In the genomic region with DNA sequence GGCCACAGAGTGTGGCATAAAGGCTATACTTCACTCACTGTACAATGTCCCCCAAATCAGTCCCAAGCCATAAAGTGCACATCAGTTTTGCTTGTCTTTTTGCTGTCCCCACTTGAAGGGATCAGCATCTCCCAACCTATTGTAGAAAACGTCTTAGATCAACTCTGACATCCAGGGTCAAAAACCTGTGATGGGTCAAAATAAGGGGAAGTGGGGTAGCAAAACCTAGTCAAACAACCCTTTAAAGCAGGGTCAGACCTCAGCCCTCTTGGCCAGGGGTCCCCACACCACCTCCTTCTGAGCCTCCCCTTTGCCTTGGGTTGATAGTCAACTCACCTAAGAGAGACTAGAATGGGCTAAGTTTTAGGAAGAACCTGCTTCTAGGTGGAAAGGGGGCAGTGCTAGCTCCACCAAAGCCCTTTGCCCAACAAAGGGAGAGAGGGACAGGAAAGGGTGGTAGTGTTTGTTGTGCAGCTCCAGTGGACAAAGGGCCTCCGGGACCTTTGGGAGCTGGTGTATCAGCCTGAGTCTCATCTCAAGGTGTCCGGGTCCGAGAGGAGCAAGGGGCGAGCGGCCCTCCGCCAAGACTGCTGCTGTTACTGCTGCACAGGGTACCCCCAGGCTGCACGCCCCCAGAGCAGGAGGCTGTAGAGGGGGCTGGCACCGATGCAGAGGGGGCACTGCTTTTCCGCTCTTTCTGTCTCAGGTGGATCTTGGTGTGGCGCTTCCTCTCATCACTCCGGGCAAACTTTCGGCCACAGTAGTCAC, we compare ENCODE assay signal across 19 cellular contexts. TPM values are rescaled to one million over a fixed set of nuclear protein-coding genes. Genes with fewer than 3 reads are reported as not detected.
DNase-seq lines count a peak whose midpoint lies in the region; ATAC-seq lines count a peak whose summit lies in the region.
"Had no signal": no experiment of that assay in that cellular context is flagged by ENCODE, and none has a peak within 500 bp of the region (broad histone marks: within the 10 kb centered on the region; RNA-seq: fewer than 3 reads in every experiment).

No MANE protein-coding gene starts in this region.

- no peaks in the 10 kb centered on the region for H3K9me3 ChIP-seq in CD4-positive, CD25-positive, alpha-beta regulatory T cell (ENCODE audit: control insufficient read depth in 2 of 2, low read length in 2 of 2)
- H3K9me3 ChIP-seq in neuronal stem cell (replicated peaks in 1 of 2; ENCODE audit: control insufficient read depth in 2 of 2, insufficient read depth in 1 of 2, low read depth in 1 of 2, low read length in 2 of 2), result no peaks in the 10 kb centered on the region
- H3K9me3 ChIP-seq: HAP-1, SK-N-SH had no signal

- peaks cover 59% of the 10 kb centered on the region for H3K4me1 Mint-ChIP-seq in activated CD8-positive, alpha-beta memory T cell treated with anti-CD3 and anti-CD28 coated beads, Interleukin-2, amount 10 ng/mL, durations not matched to agents 7 days and 5 days
- H3K4me1 Mint-ChIP-seq in CD4-positive, CD25-positive, alpha-beta regulatory T cell, result peaks cover 37 to 73% (median 60%) of the 10 kb centered on the region in 4 donors
- H3K4me1 Mint-ChIP-seq in activated T-helper 1 cell treated with anti-CD3 and anti-CD28 coated beads, Interleukin-12 subunit alpha, Interleukin-12 subunit beta, Interleukin-2, Interleukin-4 antibody, amounts not matched to agents 30 ng/mL and 10 ng/mL and 1 ng/mL, durations not matched to agents 14 hours and 24 hours and 36 hours (ENCODE audit: low read depth), result peaks cover 80% of the 10 kb centered on the region

- no peak overlapping the region for H3K4ac ChIP-seq in neuronal stem cell (ENCODE audit: low read length)

- no peak overlapping the region for H2BK15ac ChIP-seq in neuronal stem cell (ENCODE audit: low read length)

- no peaks in the 10 kb centered on the region for H3K9me3 Mint-ChIP-seq in activated CD8-positive, alpha-beta memory T cell treated with anti-CD3 and anti-CD28 coated beads, Interleukin-2, amount 10 ng/mL, durations not matched to agents 7 days and 5 days (ENCODE audit: low read depth)
- peaks cover 0 to 1% (median 0%) of the 10 kb centered on the region in 7 donors for H3K9me3 Mint-ChIP-seq in CD4-positive, CD25-positive, alpha-beta regulatory T cell
- H3K9me3 Mint-ChIP-seq in activated T-helper 1 cell treated with anti-CD3 and anti-CD28 coated beads, Interleukin-12 subunit alpha, Interleukin-12 subunit beta, Interleukin-2, Interleukin-4 antibody, amounts not matched to agents 30 ng/mL and 10 ng/mL and 1 ng/mL, durations not matched to agents 14 hours and 24 hours and 36 hours, result no peaks in the 10 kb centered on the region
- H3K9me3 Mint-ChIP-seq: nephron progenitor cell had no signal

- intact Hi-C loops in activated T-helper 1 cell treated with anti-CD3 and anti-CD28 coated beads, Interleukin-12 subunit alpha, Interleukin-12 subunit beta, Interleukin-2, Interleukin-4 antibody, amounts not matched to agents 30 ng/mL and 10 ng/mL and 1 ng/mL, durations not matched to agents 14 hours and 24 hours and 36 hours (cut with micrococcal nuclease), result loop anchor here (5.0 to 10.0 kb wide), 3 partner anchors 378 to 908 kb away; a partner anchor contains a TSS

- no peak for ATAC-seq in activated CD8-positive, alpha-beta memory T cell treated with anti-CD3 and anti-CD28 coated beads, Interleukin-2, amount 10 ng/mL, durations not matched to agents 7 days and 5 days
- no peak for ATAC-seq in CD4-positive, CD25-positive, alpha-beta regulatory T cell (ENCODE audit: low read depth in 2 of 2)
- ATAC-seq in HG03159 (IDR thresholded peaks at IDR 0.05; ENCODE audit: unreplicated experiment) (no peak), HG02588 (IDR thresholded peaks at IDR 0.05; ENCODE audit: unreplicated experiment) (no peak)

- no CpG with 5 or more reads among the region's 13 CpGs for WGBS in neuronal stem cell (ENCODE audit: extremely low coverage in 2 of 2, insufficient read length in 2 of 2, insufficient replicate concordance in 1 of 2), 2 donors

- peaks cover 5% of the 10 kb centered on the region for H3K36me3 ChIP-seq in CD4-positive, CD25-positive, alpha-beta regulatory T cell (ENCODE audit: control insufficient read depth, insufficient read depth, low read length)
- H3K36me3 ChIP-seq in neuronal stem cell (replicated peaks in 1 of 2; ENCODE audit: control insufficient read depth in 2 of 2, insufficient read depth in 2 of 2, low read length in 2 of 2), result peaks cover 0 to 63% of the 10 kb centered on the region in 2 donors
- H3K36me3 ChIP-seq: HAP-1 had no signal

- H3K4me3 Mint-ChIP-seq in activated CD8-positive, alpha-beta memory T cell treated with anti-CD3 and anti-CD28 coated beads, Interleukin-2, amount 10 ng/mL, durations not matched to agents 7 days and 5 days, result peak overlapping the region; percentile 27
- peak overlapping the region; percentile 17 to 67 (median 54) for H3K4me3 Mint-ChIP-seq in CD4-positive, CD25-positive, alpha-beta regulatory T cell
- H3K4me3 Mint-ChIP-seq in activated T-helper 1 cell treated with anti-CD3 and anti-CD28 coated beads, Interleukin-12 subunit alpha, Interleukin-12 subunit beta, Interleukin-2, Interleukin-4 antibody, amounts not matched to agents 30 ng/mL and 10 ng/mL and 1 ng/mL, durations not matched to agents 14 hours and 24 hours and 36 hours, result peak overlapping the region; percentile 98

- no peak overlapping the region for H3K4me2 ChIP-seq in neuronal stem cell (ENCODE audit: insufficient read depth, low read length, poor library complexity, severe bottlenecking)
- H3K4me2 ChIP-seq: hepatocyte, SK-N-SH had no signal

- H3K9ac ChIP-seq in neuronal stem cell (ENCODE audit: low read depth, low read length, poor library complexity), result no peak overlapping the region
- H3K9ac ChIP-seq: KMS-11, SK-N-SH had no signal

- CTCF ChIA-PET in activated CD8-positive, alpha-beta memory T cell treated with anti-CD3 and anti-CD28 coated beads, Interleukin-2, amount 10 ng/mL, durations not matched to agents 7 days and 5 days (lab: Charles Lee), result interaction anchor here (10.1 kb wide), 1 partner anchor 203 kb away, joined by 104 read pairs; no protein-coding TSS in a partner anchor

- peaks cover 40% of the 10 kb centered on the region for H3K4me1 ChIP-seq in CD4-positive, CD25-positive, alpha-beta regulatory T cell (ENCODE audit: control insufficient read depth, insufficient read depth, low read length, poor library complexity, severe bottlenecking)
- H3K4me1 ChIP-seq in neuronal stem cell (ENCODE audit: control insufficient read depth in 2 of 2, insufficient read depth in 1 of 2, low read depth in 1 of 2, low read length in 2 of 2), result peaks cover 7 to 18% of the 10 kb centered on the region in 2 donors

- H3K79me1 ChIP-seq in neuronal stem cell (ENCODE audit: low read depth, low read length), result no peaks in the 10 kb centered on the region

- peak overlapping the region; percentile 17 for H3K27ac Mint-ChIP-seq in activated CD8-positive, alpha-beta memory T cell treated with anti-CD3 and anti-CD28 coated beads, Interleukin-2, amount 10 ng/mL, durations not matched to agents 7 days and 5 days
- peak overlapping the region in 2 of 3 donors; percentile 33 to 76 for H3K27ac Mint-ChIP-seq in CD4-positive, CD25-positive, alpha-beta regulatory T cell
- H3K27ac Mint-ChIP-seq in activated T-helper 1 cell treated with anti-CD3 and anti-CD28 coated beads, Interleukin-12 subunit alpha, Interleukin-12 subunit beta, Interleukin-2, Interleukin-4 antibody, amounts not matched to agents 30 ng/mL and 10 ng/mL and 1 ng/mL, durations not matched to agents 14 hours and 24 hours and 36 hours, result peak overlapping the region; percentile 94
- H3K27ac Mint-ChIP-seq: nephron progenitor cell, progenitor cell of endocrine pancreas had no signal

- H4K91ac ChIP-seq in neuronal stem cell (ENCODE audit: low read depth, low read length, poor library complexity), result no peak overlapping the region

- peaks cover 4% of the 10 kb centered on the region for H3K27me3 ChIP-seq in CD4-positive, CD25-positive, alpha-beta regulatory T cell (ENCODE audit: control insufficient read depth, insufficient read depth, low read length)
- H3K27me3 ChIP-seq in neuronal stem cell (ENCODE audit: control insufficient read depth in 3 of 3, insufficient read depth in 3 of 3, low read depth in 1 of 3, low read length in 3 of 3), result peaks cover 0 to 45% (median 23%) of the 10 kb centered on the region in 3 experiments

- H2BK5ac ChIP-seq in neuronal stem cell (ENCODE audit: low read length), result no peak overlapping the region

- no peak overlapping the region for H2BK120ac ChIP-seq in neuronal stem cell (ENCODE audit: low read depth, low read length)

- no peak for DNase-seq in activated CD8-positive, alpha-beta memory T cell treated with anti-CD3 and anti-CD28 coated beads, Interleukin-2, amount 10 ng/mL, durations not matched to agents 7 days and 5 days
- no peak for DNase-seq in activated CD8-positive, alpha-beta memory T cell treated with anti-CD3 and anti-CD28 coated beads for 24 hours
- DNase-seq in CD4-positive, CD25-positive, alpha-beta regulatory T cell, result no peak
- DNase-seq in activated T-helper 1 cell treated with anti-CD3 and anti-CD28 coated beads, Interleukin-12 subunit alpha, Interleukin-12 subunit beta, Interleukin-2, Interleukin-4 antibody, amounts not matched to agents 30 ng/mL and 10 ng/mL and 1 ng/mL, durations not matched to agents 14 hours and 24 hours and 36 hours (ENCODE audit: low spot score), result no peak
- no peak for DNase-seq in neuronal stem cell (ENCODE audit: low spot score)
- DNase-seq in NCI-H345 (lab: John Stamatoyannopoulos, UW), result no peak
- DNase-seq: cortex of kidney, NCI-H2029, NCI-H446 treated with DMSO at 0.1 percent for 48 hours, nephron progenitor cell, SK-N-SH had no signal

- no peak overlapping the region for H2AFZ ChIP-seq in neuronal stem cell (ENCODE audit: low read length)
- H2AFZ ChIP-seq: hepatocyte had no signal

- no peak overlapping the region for H4K8ac ChIP-seq in neuronal stem cell (ENCODE audit: low read depth, low read length)

- no peak overlapping the region for H3K27ac ChIP-seq in CD4-positive, CD25-positive, alpha-beta regulatory T cell (ENCODE audit: insufficient read depth, low read length, poor library complexity, severe bottlenecking)
- H3K27ac ChIP-seq in neuronal stem cell (replicated peaks; ENCODE audit: low read length), result no peak overlapping the region
- H3K27ac ChIP-seq: hepatocyte, KMS-11, skin epidermis had no signal

- peak overlapping the region; percentile 38 for H3K23ac ChIP-seq in neuronal stem cell (ENCODE audit: low read depth, low read length, poor library complexity)

- H3K27me3 Mint-ChIP-seq in activated CD8-positive, alpha-beta memory T cell treated with anti-CD3 and anti-CD28 coated beads, Interleukin-2, amount 10 ng/mL, durations not matched to agents 7 days and 5 days, result peaks cover 51% of the 10 kb centered on the region
- H3K27me3 Mint-ChIP-seq in CD4-positive, CD25-positive, alpha-beta regulatory T cell, result peaks cover 37% of the 10 kb centered on the region
- H3K27me3 Mint-ChIP-seq in activated T-helper 1 cell treated with anti-CD3 and anti-CD28 coated beads, Interleukin-12 subunit alpha, Interleukin-12 subunit beta, Interleukin-2, Interleukin-4 antibody, amounts not matched to agents 30 ng/mL and 10 ng/mL and 1 ng/mL, durations not matched to agents 14 hours and 24 hours and 36 hours (ENCODE audit: insufficient read depth), result peaks cover 11% of the 10 kb centered on the region

- H3K14ac ChIP-seq in neuronal stem cell (ENCODE audit: low read length), result peak overlapping the region; percentile 50

- H3K18ac ChIP-seq in neuronal stem cell (ENCODE audit: low read length), result no peak overlapping the region

- H3K36me3 Mint-ChIP-seq in activated CD8-positive, alpha-beta memory T cell treated with anti-CD3 and anti-CD28 coated beads, Interleukin-2, amount 10 ng/mL, durations not matched to agents 7 days and 5 days, result peaks cover 38% of the 10 kb centered on the region
- no peaks in the 10 kb centered on the region for H3K36me3 Mint-ChIP-seq in CD4-positive, CD25-positive, alpha-beta regulatory T cell
- peaks cover 69% of the 10 kb centered on the region for H3K36me3 Mint-ChIP-seq in activated T-helper 1 cell treated with anti-CD3 and anti-CD28 coated beads, Interleukin-12 subunit alpha, Interleukin-12 subunit beta, Interleukin-2, Interleukin-4 antibody, amounts not matched to agents 30 ng/mL and 10 ng/mL and 1 ng/mL, durations not matched to agents 14 hours and 24 hours and 36 hours (ENCODE audit: low read depth)

- H2BK12ac ChIP-seq in neuronal stem cell (ENCODE audit: low read length), result peak overlapping the region; percentile 17

- no peak overlapping the region for H3K4me3 ChIP-seq in CD4-positive, CD25-positive, alpha-beta regulatory T cell (ENCODE audit: low read depth, low read length)
- no peak overlapping the region for H3K4me3 ChIP-seq in neuronal stem cell (ENCODE audit: low read length in 2 of 2)
- H3K4me3 ChIP-seq: HAP-1, hepatocyte, lung had no signal

- peak overlapping the region; percentile 61 for H2AK5ac ChIP-seq in neuronal stem cell (ENCODE audit: low read depth, low read length)

RNA-seq across cellular contexts. Expression of a gene that starts 3.3 kb away (rescaled TPM):
- total RNA-seq in activated CD8-positive, alpha-beta memory T cell treated with anti-CD3 and anti-CD28 coated beads, Interleukin-2, amount 10 ng/mL, durations not matched to agents 7 days and 5 days, result 10 to 100 TPM in 1 of 2 experiments, 1 to 10 TPM in 1; 4.7 to 21.6 TPM
- total RNA-seq in CD4-positive, CD25-positive, alpha-beta regulatory T cell, result 7.5 TPM
- polyA plus RNA-seq in CD4-positive, CD25-positive, alpha-beta regulatory T cell, result under 1 TPM; 0.13 to 0.61 (median 0.37) TPM
- total RNA-seq in activated T-helper 1 cell treated with anti-CD3 and anti-CD28 coated beads, Interleukin-12 subunit alpha, Interleukin-12 subunit beta, Interleukin-2, Interleukin-4 antibody, amounts not matched to agents 30 ng/mL and 10 ng/mL and 1 ng/mL, durations not matched to agents 14 hours and 24 hours and 36 hours, result 268 and 282 TPM in 2 replicates
- 0.86 TPM for polyA plus RNA-seq in neuronal stem cell (2013, experiment 1 of 2)
- 0.73 TPM for polyA plus RNA-seq in neuronal stem cell (2013, experiment 2 of 2)

RNA-seq across cellular contexts. Expression of a gene that starts 8.3 kb away (rescaled TPM):
- 10 to 100 TPM; 19.4 to 25.9 TPM for total RNA-seq in activated CD8-positive, alpha-beta memory T cell treated with anti-CD3 and anti-CD28 coated beads, Interleukin-2, amount 10 ng/mL, durations not matched to agents 7 days and 5 days
- 11.1 TPM for total RNA-seq in CD4-positive, CD25-positive, alpha-beta regulatory T cell
- polyA plus RNA-seq in CD4-positive, CD25-positive, alpha-beta regulatory T cell, result 1 to 10 TPM; 1.4 to 4.4 (median 2.1) TPM
- total RNA-seq in activated T-helper 1 cell treated with anti-CD3 and anti-CD28 coated beads, Interleukin-12 subunit alpha, Interleukin-12 subunit beta, Interleukin-2, Interleukin-4 antibody, amounts not matched to agents 30 ng/mL and 10 ng/mL and 1 ng/mL, durations not matched to agents 14 hours and 24 hours and 36 hours, result 52.3 and 55.8 TPM in 2 replicates
- polyA plus RNA-seq in neuronal stem cell (2013, experiment 1 of 2), result 20.4 TPM
- polyA plus RNA-seq in neuronal stem cell (2013, experiment 2 of 2), result 21.1 TPM

Comparison
In these comparisons a context has a peak if more than half of its experiments do, and no peak if none do; other contexts are left out.
1. H3K27ac Mint-ChIP-seq: peak in every context shown above with its lines; median percentile 94 in activated T-helper 1 cell treated with anti-CD3 and anti-CD28 coated beads, Interleukin-12 subunit alpha, Interleukin-12 subunit beta, Interleukin-2, Interleukin-4 antibody, amounts not matched to agents 30 ng/mL and 10 ng/mL and 1 ng/mL, durations not matched to agents 14 hours and 24 hours and 36 hours; 54 in CD4-positive, CD25-positive, alpha-beta regulatory T cell; 17 in activated CD8-positive, alpha-beta memory T cell treated with anti-CD3 and anti-CD28 coated beads, Interleukin-2, amount 10 ng/mL, durations not matched to agents 7 days and 5 days.
2. H3K4me3 Mint-ChIP-seq: peak in every context shown above with its lines; median percentile 98 in activated T-helper 1 cell treated with anti-CD3 and anti-CD28 coated beads, Interleukin-12 subunit alpha, Interleukin-12 subunit beta, Interleukin-2, Interleukin-4 antibody, amounts not matched to agents 30 ng/mL and 10 ng/mL and 1 ng/mL, durations not matched to agents 14 hours and 24 hours and 36 hours; 54 in CD4-positive, CD25-positive, alpha-beta regulatory T cell; 27 in activated CD8-positive, alpha-beta memory T cell treated with anti-CD3 and anti-CD28 coated beads, Interleukin-2, amount 10 ng/mL, durations not matched to agents 7 days and 5 days.
3. RNA of a gene that starts 3.3 kb away (total RNA-seq): 268 to 282 TPM in activated T-helper 1 cell treated with anti-CD3 and anti-CD28 coated beads, Interleukin-12 subunit alpha, Interleukin-12 subunit beta, Interleukin-2, Interleukin-4 antibody, amounts not matched to agents 30 ng/mL and 10 ng/mL and 1 ng/mL, durations not matched to agents 14 hours and 24 hours and 36 hours; 4.7 to 21.6 TPM in activated CD8-positive, alpha-beta memory T cell treated with anti-CD3 and anti-CD28 coated beads, Interleukin-2, amount 10 ng/mL, durations not matched to agents 7 days and 5 days and 7.5 TPM in CD4-positive, CD25-positive, alpha-beta regulatory T cell (single experiment); every median in the first group is over 10 times any median in the second.